In genomic region chr10:102241444-102242117, GRCh38 we compare ENCODE assay signal across 8 cellular contexts. TPM values are rescaled to one million over a fixed set of nuclear protein-coding genes. Genes with fewer than 3 reads are reported as not detected.
DNase-seq lines count a peak whose midpoint lies in the region; ATAC-seq and TF ChIP-seq lines count a peak whose summit lies in the region.

PITX3 (minus strand) TSS chr10:102241512; CDS start chr10:102232080, 9,432 bp downstream.

- H3K27ac Mint-ChIP-seq in naive thymus-derived CD8-positive, alpha-beta T cell, result peak within 1 kb of the TSS in 3 of 10 donors; percentile 3 to 81 (median 16)

- DNase-seq in AG08396 (ENCODE audit: low spot score) (peak; percentile 98), Panc1 (ENCODE audit: low read depth, low spot score) (peak; percentile 69), fibroblast of lung (ENCODE audit: low read depth in 2 of 2) (peak; percentile 84 to 93)
- peak; percentile 68 to 85 for DNase-seq in activated T-helper 1 cell treated with anti-CD3 and anti-CD28 coated beads, Interleukin-2, amount 50 U/mL, for 16 hours (ENCODE audit: low read depth in 1 of 2, low spot score in 1 of 2)
- peak; percentile 73 to 87 (median 81) for DNase-seq in naive thymus-derived CD8-positive, alpha-beta T cell
- peak; percentile 77 to 85 for DNase-seq in stimulated activated CD8-positive, alpha-beta memory T cell treated with anti-CD3 and anti-CD28 coated beads, Interleukin-7, amount 100 ng/mL, for 48 hours (ENCODE audit: extremely low read depth in 1 of 2, low read depth in 1 of 2)

- H3K27me3 ChIP-seq in Panc1 (ENCODE audit: control insufficient read depth, insufficient read depth, low read length) (no peaks in the 10 kb centered on the region), fibroblast of lung (ENCODE audit: control insufficient read depth, insufficient read depth, low read length) (peaks cover 30% of the 10 kb centered on the region)

- H3K36me3 ChIP-seq in Panc1 (ENCODE audit: control insufficient read depth, insufficient read depth, low read length) (peaks cover 5% of the 10 kb centered on the region; the same call in 1 of the 2 replicates), fibroblast of lung (ENCODE audit: control insufficient read depth, insufficient read depth, low read length) (no peaks in the 10 kb centered on the region)

- H3K4me2 ChIP-seq in fibroblast of lung (ENCODE audit: extremely low read depth, insufficient read depth, low read length), result peak within 1 kb of the TSS; percentile 96

- peak within 1 kb of the TSS; percentile 73 to 91 (median 87) for H3K4me3 Mint-ChIP-seq in naive thymus-derived CD8-positive, alpha-beta T cell

- TF ChIP-seq CTCF in Panc1 (IDR thresholded peaks at IDR 0.05), result no peak
- TF ChIP-seq CTCF in fibroblast of lung (conservative IDR thresholded peaks at IDR 0.05 in 1 of 2, IDR thresholded peaks at IDR 0.05 in 1 of 2; ENCODE audit: low read depth in 1 of 2, low read length in 2 of 2), result no peak

- CTCF ChIA-PET in Panc1 (lab: Charles Lee), result interaction anchor here (0.6 to 1.0 kb wide), 3 partner anchors 10 to 112 kb away, joined by 4 read pairs; no protein-coding TSS in a partner anchor

- H3K9me3 Mint-ChIP-seq in naive thymus-derived CD8-positive, alpha-beta T cell, result no peaks in the 10 kb centered on the region

- in situ Hi-C loops in Panc1 (cut with HindIII; ENCODE audit: low pct_unique_long_range_greater_than_20kb, low sequenced_read_pairs), result no loop called here

- intact Hi-C loops in Panc1 (cut with micrococcal nuclease; ENCODE audit: unreplicated experiment), result no loop called here

- H3K4me1 Mint-ChIP-seq in naive thymus-derived CD8-positive, alpha-beta T cell, result peaks cover 13 to 36% (median 34%) of the 10 kb centered on the region in 4 donors

- H3K9me3 ChIP-seq in Panc1 (ENCODE audit: control insufficient read depth, insufficient read depth, low read depth, low read length) (no peaks in the 10 kb centered on the region), fibroblast of lung (ENCODE audit: control insufficient read depth, insufficient read depth, low read depth, low read length) (no peaks in the 10 kb centered on the region)

- H3K4me1 ChIP-seq in Panc1 (ENCODE audit: control insufficient read depth, insufficient read depth, low read length) (peaks cover 16% of the 10 kb centered on the region), fibroblast of lung (ENCODE audit: control insufficient read depth, extremely low read depth, insufficient read depth, low read length) (peaks cover 14% of the 10 kb centered on the region)

- no peaks in the 10 kb centered on the region for H4K20me1 ChIP-seq in fibroblast of lung (ENCODE audit: control insufficient read depth, extremely low read depth, insufficient read depth, low read length)

- peaks cover 11% of the 10 kb centered on the region for H3K79me2 ChIP-seq in fibroblast of lung (ENCODE audit: control insufficient read depth, insufficient read depth, low read length)

- peaks cover 0 to 5% (median 0%) of the 10 kb centered on the region in 3 donors for H3K36me3 Mint-ChIP-seq in naive thymus-derived CD8-positive, alpha-beta T cell

- BruUV-seq in Panc1 (replicated peaks; lab: Mats Ljungman, UMichigan), result no TSS peak

- H3K9ac ChIP-seq in fibroblast of lung (ENCODE audit: insufficient read depth, low read length), result peak within 1 kb of the TSS; percentile 56

- peak; percentile 26 for ATAC-seq in GM18873 (IDR thresholded peaks at IDR 0.05; ENCODE audit: low FRiP score, unreplicated experiment)
- ATAC-seq in HG03457 (IDR thresholded peaks at IDR 0.05; ENCODE audit: unreplicated experiment), result peak; percentile 36
- ATAC-seq in Panc1, result peak; percentile 79
- ATAC-seq in naive thymus-derived CD8-positive, alpha-beta T cell, result peak; percentile 40 to 42

- POLR2A ChIA-PET in Panc1 (lab: Charles Lee), result interaction anchor here (0.6 kb wide), 1 partner anchor 115 kb away, joined by 7 read pairs; no protein-coding TSS in a partner anchor
- POLR2A ChIA-PET in naive thymus-derived CD8-positive, alpha-beta T cell (lab: Charles Lee), result interaction anchor here (1.6 kb wide), 1 partner anchor 11 kb away, joined by 4 read pairs; no protein-coding TSS in a partner anchor

- H3K4me3 ChIP-seq in Panc1 (ENCODE audit: low read depth in 2 of 2, low read length in 2 of 2), result peak within 1 kb of the TSS; percentile 67 to 84
- peak within 1 kb of the TSS; percentile 60 to 73 (median 71) for H3K4me3 ChIP-seq in fibroblast of lung (replicated peaks in 1 of 4; ENCODE audit: control extremely low read depth in 1 of 4, insufficient read depth in 1 of 4, low read depth in 3 of 4, low read length in 4 of 4)

- H3K27ac ChIP-seq in Panc1 (ENCODE audit: low read length) (peak within 1 kb of the TSS; percentile 64), fibroblast of lung (ENCODE audit: insufficient read depth, low read length) (no peak within 1 kb of the TSS)

- peak within 1 kb of the TSS; percentile 85 for H2AFZ ChIP-seq in fibroblast of lung (ENCODE audit: low read length)

- H3K27me3 Mint-ChIP-seq in naive thymus-derived CD8-positive, alpha-beta T cell, result peaks cover 15 to 45% (median 31%) of the 10 kb centered on the region in 5 donors

RNA-seq across cellular contexts. Expression of gene PITX3, which starts in this region (rescaled TPM):
- 0.49 TPM for total RNA-seq in Panc1 (2021; ENCODE audit: unreplicated experiment)
- polyA plus RNA-seq in Panc1 (2012; ENCODE audit: insufficient read length), result 0.31 TPM
- total RNA-seq in fibroblast of lung, result not detected in 2 replicates
- not detected in 2 replicates for polyA plus RNA-seq in fibroblast of lung
- polyA plus RNA-seq in fibroblast of lung (2012), result 0.10 TPM in 1 of 2 replicates, not detected in the other
- polyA minus RNA-seq in fibroblast of lung (ENCODE audit: low replicate concordance), result not detected in 2 replicates
- total RNA-seq in naive thymus-derived CD8-positive, alpha-beta T cell, result not detected
- not detected for polyA plus RNA-seq in naive thymus-derived CD8-positive, alpha-beta T cell

Comparison
In these comparisons a context has a peak if more than half of its experiments do, and no peak if none do; other contexts are left out.
1. Peak in DNase-seq, ATAC-seq, H3K4me3 ChIP-seq and H3K27ac ChIP-seq in Panc1; RNA of the gene not detected or under 1 TPM.
2. Peak in DNase-seq, H3K4me3 ChIP-seq, H3K9ac ChIP-seq and H3K4me2 ChIP-seq in fibroblast of lung; RNA of the gene not detected or under 1 TPM.
3. Peak in DNase-seq and ATAC-seq in naive thymus-derived CD8-positive, alpha-beta T cell; RNA of the gene not detected or under 1 TPM.
4. ATAC-seq: peak in every context shown above with its lines; median percentile 79 in Panc1; 41 in naive thymus-derived CD8-positive, alpha-beta T cell; 36 in HG03457; 26 in GM18873.